In genomic region chr6:130204322-130204721, GRCh38 we compare ENCODE assay signal across 29 cellular contexts. TPM values are rescaled to one million over a fixed set of nuclear protein-coding genes. Genes with fewer than 3 reads are reported as not detected.
DNase-seq lines count a peak whose midpoint lies in the region; ATAC-seq, FAIRE-seq and TF ChIP-seq lines count a peak whose summit lies in the region.
"Had no signal": no experiment of that assay in that cellular context is flagged by ENCODE, and none has a peak within 500 bp of the region (broad histone marks: within the 10 kb centered on the region; RNA-seq: fewer than 3 reads in every experiment).

No MANE protein-coding gene starts in this region.

- H3K36me3 ChIP-seq in CD8-positive, alpha-beta T cell (ENCODE audit: insufficient read depth, low read length): peaks cover 11% of the 10 kb centered on the region
- H3K36me3 ChIP-seq in OCI-LY3 (replicated peaks; ENCODE audit: low read depth, low read length): no peaks in the 10 kb centered on the region
- no peaks in the 10 kb centered on the region for H3K36me3 ChIP-seq in K562 (ENCODE audit: control insufficient read depth, insufficient read depth, low read length)
- H3K36me3 ChIP-seq in naive thymus-derived CD4-positive, alpha-beta T cell (ENCODE audit: control insufficient read depth in 2 of 3, insufficient read depth in 3 of 3, low read length in 3 of 3): peaks cover under 1 to 50% (median 13%) of the 10 kb centered on the region in 3 experiments
- H3K36me3 ChIP-seq: BLaER1 had no signal

- TF ChIP-seq POLR2A in K562 (conservative IDR thresholded peaks at IDR 0.05): no peak

- H3K27ac Mint-ChIP-seq in CD8-positive, alpha-beta T cell: peak overlapping the region; percentile 45
- peak overlapping the region in 7 of 9 donors; percentile 7 to 85 (median 51) for H3K27ac Mint-ChIP-seq in naive thymus-derived CD4-positive, alpha-beta T cell
- no peak overlapping the region for H3K27ac Mint-ChIP-seq in activated T-cell treated with anti-CD3 and anti-CD28 coated beads, Interleukin-2, amount 50 U/mL, for 24 hours
- H3K27ac Mint-ChIP-seq: T-helper 17 cell had no signal

- no peak for DNase-seq in CD8-positive, alpha-beta T cell
- DNase-seq in K562 (ENCODE audit: extremely low read depth in 1 of 4, low spot score in 3 of 4): peak in 2 of 4 experiments; percentile 26 to 76
- no peak for DNase-seq in naive thymus-derived CD4-positive, alpha-beta T cell
- DNase-seq in activated naive CD4-positive, alpha-beta T cell (lab: John Stamatoyannopoulos, UW): no peak
- no peak for DNase-seq in activated CD4-positive, alpha-beta T cell treated with anti-CD3 and anti-CD28 coated beads, Interleukin-2, amount 50 U/mL, for 1 hour
- DNase-seq in activated T-cell treated with anti-CD3 and anti-CD28 coated beads, Interleukin-2, amount 50 U/mL, for 24 hours: no peak
- DNase-seq: CD4-positive, CD25-positive, alpha-beta regulatory T cell; DMS 273 treated with DMSO at 0.1 percent for 48 hours; DMS79; EL; GF-D8; H9; IMR-90; NCI-H1048; NCI-H1417; NCI-H1694 treated with DMSO at 0.1 percent for 48 hours; NCI-H446 treated with DMSO at 0.1 percent for 48 hours; NCI-H526; NCI-H82; SIG-M5; T-helper 17 cell had no signal

- no peak for TF ChIP-seq RAD21 in K562 (CRISPR knock-in tag; conservative IDR thresholded peaks at IDR 0.05 in 1 of 2, IDR thresholded peaks at IDR 0.05 in 1 of 2)

- ATAC-seq in CD8-positive, alpha-beta T cell: no peak
- ATAC-seq in K562: peak; percentile 80
- ATAC-seq in naive thymus-derived CD4-positive, alpha-beta T cell: no peak
- ATAC-seq: T-helper 17 cell had no signal

- H3K36me3 Mint-ChIP-seq in CD8-positive, alpha-beta T cell: peaks cover 86% of the 10 kb centered on the region
- H3K36me3 Mint-ChIP-seq in naive thymus-derived CD4-positive, alpha-beta T cell: peaks cover 29 to 88% (median 84%) of the 10 kb centered on the region in 5 donors
- H3K36me3 Mint-ChIP-seq in activated T-cell treated with anti-CD3 and anti-CD28 coated beads, Interleukin-2, amount 50 U/mL, for 24 hours (ENCODE audit: low read depth): peaks cover 39% of the 10 kb centered on the region

- no peak overlapping the region for H3K4me3 ChIP-seq in CD8-positive, alpha-beta T cell (ENCODE audit: low read depth, low read length)
- no peak overlapping the region for H3K4me3 ChIP-seq in OCI-LY3 (ENCODE audit: low read length)
- H3K4me3 ChIP-seq in K562: no peak overlapping the region
- no peak overlapping the region for H3K4me3 ChIP-seq in naive thymus-derived CD4-positive, alpha-beta T cell (ENCODE audit: low read length)
- H3K4me3 ChIP-seq: BLaER1, SK-N-MC had no signal

- H3K9me1 ChIP-seq in K562 (ENCODE audit: control insufficient read depth, insufficient read depth, low read length): no peaks in the 10 kb centered on the region

- peak overlapping the region; percentile 4 for H3K4me3 Mint-ChIP-seq in CD8-positive, alpha-beta T cell
- H3K4me3 Mint-ChIP-seq in naive thymus-derived CD4-positive, alpha-beta T cell: peak overlapping the region in 6 of 10 donors; percentile 2 to 53 (median 28)
- no peak overlapping the region for H3K4me3 Mint-ChIP-seq in activated T-cell treated with anti-CD3 and anti-CD28 coated beads, Interleukin-2, amount 50 U/mL, for 24 hours
- H3K4me3 Mint-ChIP-seq: CD4-positive, CD25-positive, alpha-beta regulatory T cell; H9; T-helper 17 cell had no signal

- FAIRE-seq in K562 (lab: Jason Lieb, UNC): peak; percentile 83
- FAIRE-seq: A204.1, GM12891, HTR-8/SVneo, RCC 7860 had no signal

- 0 out of 2 replicates have a peak overlapping the region, but pooled peaks have one; percentile 76 for H3K4me2 ChIP-seq in OCI-LY3 (ENCODE audit: low read length)
- peak overlapping the region; percentile 57 for H3K4me2 ChIP-seq in K562 (ENCODE audit: insufficient read depth, low read length)
- H3K4me2 ChIP-seq: BLaER1, KMS-11 had no signal

- peaks cover 27% of the 10 kb centered on the region for H3K4me1 ChIP-seq in CD8-positive, alpha-beta T cell (ENCODE audit: insufficient read depth, low read length)
- peaks cover 21% of the 10 kb centered on the region for H3K4me1 ChIP-seq in OCI-LY3 (ENCODE audit: low read length)
- H3K4me1 ChIP-seq in K562 (replicated peaks in 1 of 2; ENCODE audit: control insufficient read depth in 2 of 2, insufficient read depth in 2 of 2, low read length in 2 of 2): peaks cover 11 to 48% of the 10 kb centered on the region in 2 experiments; a peak in 4 of 5 replicates
- H3K4me1 ChIP-seq in naive thymus-derived CD4-positive, alpha-beta T cell (ENCODE audit: control insufficient read depth in 2 of 2, insufficient read depth in 2 of 2, low read length in 2 of 2): peaks cover 16 to 45% of the 10 kb centered on the region in 2 donors

- BruUV-seq in K562 (replicated peaks; lab: Mats Ljungman, UMichigan): no TSS peak

- H3K79me2 ChIP-seq in OCI-LY3 (ENCODE audit: low read length) (no peaks in the 10 kb centered on the region), K562 (ENCODE audit: control insufficient read depth, insufficient read depth, low read length) (no peaks in the 10 kb centered on the region)

- H3K27ac ChIP-seq in CD8-positive, alpha-beta T cell (ENCODE audit: low read depth, low read length): no peak overlapping the region
- no peak overlapping the region for H3K27ac ChIP-seq in OCI-LY3 (ENCODE audit: low read length)
- H3K27ac ChIP-seq in K562 (ENCODE audit: extremely low read depth, low read depth, low read length): no peak overlapping the region; the same call in 1 of the 3 replicates
- H3K27ac ChIP-seq in naive thymus-derived CD4-positive, alpha-beta T cell (ENCODE audit: low read depth, low read length): no peak overlapping the region
- H3K27ac ChIP-seq: BLaER1, KMS-11, SK-N-MC had no signal

- H3K27me3 Mint-ChIP-seq in CD8-positive, alpha-beta T cell (ENCODE audit: low read depth): no peaks in the 10 kb centered on the region
- no peaks in the 10 kb centered on the region for H3K27me3 Mint-ChIP-seq in naive thymus-derived CD4-positive, alpha-beta T cell
- H3K27me3 Mint-ChIP-seq in activated T-cell treated with anti-CD3 and anti-CD28 coated beads, Interleukin-2, amount 50 U/mL, for 24 hours: no peaks in the 10 kb centered on the region
- H3K27me3 Mint-ChIP-seq: CD4-positive, CD25-positive, alpha-beta regulatory T cell; T-helper 17 cell had no signal

- TF ChIP-seq EP300 in K562 (IDR thresholded peaks at IDR 0.05; ENCODE audit: low read length): peak; percentile 67; the same call in 1 of the 2 replicates

- H3K9me3 Mint-ChIP-seq in CD8-positive, alpha-beta T cell: peaks cover 2% of the 10 kb centered on the region
- peaks cover 0 to 15% (median 7%) of the 10 kb centered on the region in 11 donors for H3K9me3 Mint-ChIP-seq in naive thymus-derived CD4-positive, alpha-beta T cell
- no peaks in the 10 kb centered on the region for H3K9me3 Mint-ChIP-seq in activated T-cell treated with anti-CD3 and anti-CD28 coated beads, Interleukin-2, amount 50 U/mL, for 24 hours

- in situ Hi-C loops in K562 (cut with MboI): no loop called here

- WGBS in K562 (ENCODE audit: insufficient coverage, low coverage, missing lambda C conversion rate): 0% methylated on average over 2 of the region's 3 CpGs

- no peak overlapping the region for H2AFZ ChIP-seq in OCI-LY3 (ENCODE audit: low read depth, low read length)
- peak overlapping the region; percentile 40; the same call in 1 of the 2 replicates for H2AFZ ChIP-seq in K562 (ENCODE audit: low read depth, low read length)

- no peaks in the 10 kb centered on the region for H3K9me3 ChIP-seq in CD8-positive, alpha-beta T cell (ENCODE audit: low read length)
- H3K9me3 ChIP-seq in OCI-LY3 (ENCODE audit: insufficient read depth, low read length) (no peaks in the 10 kb centered on the region), K562 (replicated peaks; ENCODE audit: control insufficient read depth, insufficient read depth, low read depth, low read length) (no peaks in the 10 kb centered on the region)
- no peaks in the 10 kb centered on the region for H3K9me3 ChIP-seq in naive thymus-derived CD4-positive, alpha-beta T cell (ENCODE audit: control insufficient read depth in 2 of 3, low read length in 3 of 3)

- CTCF ChIA-PET in CD8-positive, alpha-beta T cell (lab: Charles Lee): no interaction called here
- CTCF ChIA-PET in K562 (lab: Yijun Ruan, JAX; ENCODE audit: low intra/inter-chr PET ratio): no interaction called here
- CTCF ChIA-PET in naive thymus-derived CD4-positive, alpha-beta T cell (lab: Charles Lee): interaction anchor here (1.3 kb wide), 2 partner anchors 15 to 267 kb away, joined by 3 to 6 read pairs; no protein-coding TSS in a partner anchor

- intact Hi-C loops in CD8-positive, alpha-beta T cell (cut with DNase I, micrococcal nuclease): loop anchor here in 1 of 2 experiments (2.0 kb wide), 1 partner anchor 18 kb away; the partner anchor contains the start of gene SAMD3
- intact Hi-C loops in K562 (cut with micrococcal nuclease): no loop called here
- intact Hi-C loops in naive thymus-derived CD4-positive, alpha-beta T cell (cut with micrococcal nuclease): no loop called here

- TF ChIP-seq CTCF in CD8-positive, alpha-beta T cell (IDR thresholded peaks at IDR 0.05): no peak
- TF ChIP-seq CTCF in OCI-LY3 (IDR thresholded peaks at IDR 0.05; ENCODE audit: low read depth, low read length): no peak
- TF ChIP-seq CTCF in K562 (IDR thresholded peaks at IDR 0.05 in 2 of 3, conservative IDR thresholded peaks at IDR 0.05 in 1 of 3; ENCODE audit: insufficient read depth in 2 of 3, low read depth in 1 of 3, low read length in 3 of 3): no peak; a peak in 1 of 6 replicates

- H3K27me3 ChIP-seq in CD8-positive, alpha-beta T cell (ENCODE audit: insufficient read depth, low read length): no peaks in the 10 kb centered on the region
- H3K27me3 ChIP-seq in OCI-LY3 (ENCODE audit: low read depth, low read length) (no peaks in the 10 kb centered on the region), K562 (ENCODE audit: control insufficient read depth in 2 of 2, insufficient read depth in 2 of 2, low read length in 2 of 2) (no peaks in the 10 kb centered on the region)
- no peaks in the 10 kb centered on the region for H3K27me3 ChIP-seq in naive thymus-derived CD4-positive, alpha-beta T cell (ENCODE audit: control insufficient read depth in 2 of 2, insufficient read depth in 2 of 2, low read length in 2 of 2)
- H3K27me3 ChIP-seq: BLaER1 had no signal

- H3K9ac ChIP-seq in OCI-LY3 (ENCODE audit: low read length) (no peak overlapping the region), K562 (ENCODE audit: insufficient read depth in 1 of 2, low read depth in 2 of 2, low read length in 2 of 2) (no peak overlapping the region)
- H3K9ac ChIP-seq: BLaER1, KMS-11 had no signal

- POLR2A ChIA-PET in CD8-positive, alpha-beta T cell (lab: Charles Lee): interaction anchor here (1.3 to 1.8 kb wide), 4 partner anchors 11 to 48 kb away, joined by 3 to 6 read pairs (median 4); no protein-coding TSS in a partner anchor
- POLR2A ChIA-PET in K562 (lab: Yijun Ruan, JAX): interaction anchor here (0.6 to 2.4 kb wide), 3 partner anchors 8 to 174 kb away, joined by 3 to 7 read pairs (median 4); no protein-coding TSS in a partner anchor
- POLR2A ChIA-PET in naive thymus-derived CD4-positive, alpha-beta T cell (lab: Charles Lee): interaction anchor here (0.6 to 1.9 kb wide), 2 partner anchors 12 to 41 kb away, joined by 4 to 6 read pairs; no protein-coding TSS in a partner anchor

- H4K20me1 ChIP-seq in OCI-LY3 (ENCODE audit: insufficient read depth, low read length) (no peaks in the 10 kb centered on the region), K562 (replicated peaks; ENCODE audit: control insufficient read depth, insufficient read depth, low read length) (no peaks in the 10 kb centered on the region)
- H4K20me1 ChIP-seq: BLaER1 had no signal

- peaks cover 77% of the 10 kb centered on the region for H3K4me1 Mint-ChIP-seq in CD8-positive, alpha-beta T cell (ENCODE audit: low read depth)
- peaks cover 16 to 90% (median 83%) of the 10 kb centered on the region in 7 donors for H3K4me1 Mint-ChIP-seq in naive thymus-derived CD4-positive, alpha-beta T cell
- peaks cover 35% of the 10 kb centered on the region for H3K4me1 Mint-ChIP-seq in activated T-cell treated with anti-CD3 and anti-CD28 coated beads, Interleukin-2, amount 50 U/mL, for 24 hours (ENCODE audit: low read depth)

RNA-seq across cellular contexts. Expression of gene SAMD3, which starts 18.4 kb away (rescaled TPM):
- total RNA-seq in CD8-positive, alpha-beta T cell: 10 to 100 TPM; 41.0 to 44.4 TPM
- not detected in 2 replicates for total RNA-seq in K562 (2011; cell fraction: chromatin; rRNA removed; ENCODE audit: low replicate concordance)
- not detected in 2 replicates for total RNA-seq in K562 (2011; cell fraction: nucleolus; rRNA removed)
- total RNA-seq in K562 (2011; cell fraction: nucleoplasm; rRNA removed): not detected in 2 replicates
- total RNA-seq in K562 (2014; rRNA removed) (not detected in 2 replicates), K562 (2014; rRNA removed; fragmentation: Illumina TruSeq; extraction: Trizol) (not detected in 2 replicates), K562 (2015; rRNA removed; fragmentation: Illumina TruSeq; extraction: Trizol) (not detected in 2 replicates), K562 (2021) (0.29 TPM in 1 of 2 replicates, not detected in the other)
- polyA plus RNA-seq in K562 (2011; rRNA removed) (not detected in 2 replicates), K562 (2014; fragmentation: Illumina TruSeq; extraction: Trizol) (0.21 TPM in 1 of 2 replicates, not detected in the other), K562 (2014; fragmentation: Nextera tagmentation; extraction: Ambion mirVana) (under 1 TPM; 0.03 to 0.17 TPM), K562 (2014; rRNA removed) (0.19 TPM in 1 of 2 replicates, not detected in the other)
- polyA plus RNA-seq in K562 (2011; cell fraction: cytosol; rRNA removed): not detected in 2 replicates
- polyA plus RNA-seq in K562 (2011; cell fraction: nucleus; rRNA removed): not detected in 2 replicates
- polyA plus RNA-seq in K562 (2012): 0.05 TPM in 1 of 2 replicates, not detected in the other
- not detected in 2 replicates for polyA minus RNA-seq in K562 (2011; rRNA and poly(A)+ RNA removed)
- not detected in 2 replicates for polyA minus RNA-seq in K562 (2011; cell fraction: cytosol; rRNA and poly(A)+ RNA removed)
- not detected in 2 replicates for polyA minus RNA-seq in K562 (2011; cell fraction: nucleus; rRNA and poly(A)+ RNA removed)
- 10 to 100 TPM; 23.7 to 67.3 (median 40.7) TPM for total RNA-seq in naive thymus-derived CD4-positive, alpha-beta T cell
- 10 to 100 TPM; 43.4 to 62.6 TPM for polyA plus RNA-seq in naive thymus-derived CD4-positive, alpha-beta T cell

Comparison
In these comparisons a context has a peak if more than half of its experiments do, and no peak if none do; other contexts are left out.
1. RNA of gene SAMD3, which starts 18.4 kb away (total RNA-seq): 41.0 to 44.4 TPM in CD8-positive, alpha-beta T cell and 23.7 to 67.3 TPM in naive thymus-derived CD4-positive, alpha-beta T cell; 0.29 TPM in K562; every median in the first group is over 10 times any median in the second.